8 cellular contexts compared by ENCODE assay signal in the genomic region with DNA sequence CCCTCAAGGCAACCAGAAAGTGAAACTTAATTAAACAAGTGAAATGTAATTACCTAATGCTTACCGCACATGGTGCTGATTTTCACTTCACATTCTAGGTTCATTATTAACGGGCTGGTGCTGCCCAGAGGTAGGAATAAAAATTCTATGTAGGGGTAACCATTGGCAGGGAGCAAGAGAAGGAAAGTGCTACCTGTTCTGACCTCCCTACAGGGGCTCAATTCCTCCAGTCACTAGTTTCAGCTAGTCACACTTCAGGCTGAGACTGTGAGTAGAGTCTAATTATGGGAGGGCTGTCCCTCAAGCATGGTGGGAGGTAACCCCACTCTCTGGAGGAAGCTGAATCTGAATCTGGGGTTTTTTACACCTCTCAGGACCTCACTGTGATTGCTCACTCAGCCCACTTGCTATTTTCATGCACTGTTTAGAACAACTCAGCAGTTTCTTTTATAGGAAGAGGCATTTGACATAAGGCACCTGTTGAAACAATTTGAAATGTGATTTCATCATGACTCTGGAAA.
DNase-seq lines count a peak whose midpoint lies in the region; ATAC-seq and TF ChIP-seq lines count a peak whose summit lies in the region.

No MANE protein-coding gene starts in this region.

- no peak for TF ChIP-seq EP300 in stomach (IDR thresholded peaks at IDR 0.05)

- POLR2A ChIA-PET in HEK293 (lab: Yijun Ruan, JAX) = no interaction called here

- TF ChIP-seq POLR2A in Raji (IDR thresholded peaks at IDR 0.05; ENCODE audit: insufficient read depth, low read depth, low read length) (0 out of 2 replicates have a peak, but pooled peaks have one; percentile 27), esophagus squamous epithelium (IDR thresholded peaks at IDR 0.05) (no peak), stomach (IDR thresholded peaks at IDR 0.05) (no peak)

- TF ChIP-seq CTCF in HEK293 (tag by site-specific recombination; IDR thresholded peaks at IDR 0.05) (no peak), esophagus squamous epithelium (IDR thresholded peaks at IDR 0.05) (no peak), stomach (IDR thresholded peaks at IDR 0.05) (no peak)

- CTCF ChIA-PET in HEK293 (lab: Yijun Ruan, JAX) = interaction anchor here (0.6 to 1.5 kb wide), 2 partner anchors 76 to 1114 kb away, joined by 3 read pairs; partner anchors contain the start of gene MAML2

- H3K4me1 ChIP-seq in HEK293 (ENCODE audit: control insufficient read depth, insufficient read depth, low read length) = no peaks in the 10 kb centered on the region
- H3K4me1 ChIP-seq in esophagus squamous epithelium = peaks cover 11 to 58% (median 37%) of the 10 kb centered on the region in 3 donors
- peaks cover 5 to 50% (median 26%) of the 10 kb centered on the region in 4 donors for H3K4me1 ChIP-seq in stomach

- ATAC-seq in GM18508 (IDR thresholded peaks at IDR 0.05; ENCODE audit: insufficient read depth, unreplicated experiment) = peak; percentile 89

- H3K27ac ChIP-seq in HEK293 (ENCODE audit: extremely low read depth, low read depth, low read length) (no peak overlapping the region), esophagus squamous epithelium (peak overlapping the region; percentile 47 to 73 (median 67)), stomach (peak overlapping the region; percentile 8 to 76 (median 37))

- intact Hi-C loops in esophagus squamous epithelium (cut with DNase I) = no loop called here
- intact Hi-C loops in stomach (cut with DNase I; ENCODE audit: low total_unique reads) = no loop called here

- H3K9me3 ChIP-seq in HEK293 (ENCODE audit: control insufficient read depth, insufficient read depth, low read depth, low read length) = no peaks in the 10 kb centered on the region
- H3K9me3 ChIP-seq in esophagus squamous epithelium = no peaks in the 10 kb centered on the region
- H3K9me3 ChIP-seq in stomach = no peaks in the 10 kb centered on the region

- H3K36me3 ChIP-seq in HEK293 (ENCODE audit: control insufficient read depth in 2 of 2, insufficient read depth in 1 of 2, low read length in 2 of 2) (no peaks in the 10 kb centered on the region), esophagus squamous epithelium (peaks cover 0 to 13% (median 0%) of the 10 kb centered on the region in 3 donors), stomach (no peaks in the 10 kb centered on the region)

- H3K27me3 ChIP-seq in esophagus squamous epithelium = no peaks in the 10 kb centered on the region
- no peaks in the 10 kb centered on the region for H3K27me3 ChIP-seq in stomach

- WGBS in esophagus squamous epithelium, 2 donors = 34 to 47% methylated on average over 2 of the region's 2 CpGs
- WGBS in stomach, 5 donors = 19 to 57% (median 30%) methylated on average over 2 of the region's 2 CpGs

- DNase-seq in esophagus squamous epithelium (lab: John Stamatoyannopoulos, UW) (no peak), stomach (no peak), mucosa of gallbladder (ENCODE audit: low spot score) (no peak), NCI-H2196 (lab: John Stamatoyannopoulos, UW; ENCODE audit: unreplicated experiment) (no peak), NCI-H526 treated with DMSO at 0.1 percent for 48 hours (lab: John Stamatoyannopoulos, UW) (no peak)

- H3K4me3 ChIP-seq in HEK293 (ENCODE audit: low read depth, low read length) = no peak overlapping the region
- H3K4me3 ChIP-seq in esophagus squamous epithelium = no peak overlapping the region
- no peak overlapping the region for H3K4me3 ChIP-seq in stomach

TF ChIP-seq in HEK293, 187 proteins besides CTCF, POLR2A, EP300 and RAD21:
- peak; percentile 79 for TF ChIP-seq SCRT2 (tag by site-specific recombination; IDR thresholded peaks at IDR 0.05)
- peak; percentile 57; the same call in 1 of the 2 replicates for TF ChIP-seq PRDM1 (tag by site-specific recombination; IDR thresholded peaks at IDR 0.05)
- TF ChIP-seq ZNF529 (tag by site-specific recombination; IDR thresholded peaks at IDR 0.05; ENCODE audit: insufficient replicate concordance) = no peak
- no peak for TF ChIP-seq ZNF341 (tag by site-specific recombination; IDR thresholded peaks at IDR 0.05; ENCODE audit: low read depth)
- TF ChIP-seq ZFP3 (tag by site-specific recombination; IDR thresholded peaks at IDR 0.05; ENCODE audit: low read depth) = no peak
- TF ChIP-seq SCRT1 (tag by site-specific recombination; IDR thresholded peaks at IDR 0.05; ENCODE audit: borderline replicate concordance) = peak; percentile 45; the same call in 1 of the 2 replicates
TF ChIP-seq in HEK293: peak in this region for 3.
